Comparison of ENCODE assay signal across 1 cellular context in genomic region chr15:86203462-86203861, GRCh38.
A peak's percentile ranks its signal among the peaks of the same experiment; 100 is the strongest.
TF ChIP-seq lines count a peak whose summit lies in the region.

No MANE protein-coding gene starts in this region.

TF ChIP-seq in GM12878, 131 proteins besides CTCF, POLR2A, EP300 and RAD21 (continued from another document):
- peak; percentile 72; the same call in 1 of the 2 replicates for TF ChIP-seq MEF2A (IDR thresholded peaks at IDR 0.05; ENCODE audit: insufficient read depth, low read depth, low read length)
- TF ChIP-seq MTA2 (IDR thresholded peaks at IDR 0.05; ENCODE audit: low read depth): peak; percentile 68
- TF ChIP-seq NFIC (IDR thresholded peaks at IDR 0.05; ENCODE audit: low read depth, low read length): 0 out of 2 replicates have a peak, but pooled peaks have one; percentile 28
- no peak for TF ChIP-seq NBN (IDR thresholded peaks at IDR 0.05)
- TF ChIP-seq MEF2B (IDR thresholded peaks at IDR 0.05; ENCODE audit: partially characterized antibody, poor library complexity, severe bottlenecking): peak; percentile 70
